In the genomic region with DNA sequence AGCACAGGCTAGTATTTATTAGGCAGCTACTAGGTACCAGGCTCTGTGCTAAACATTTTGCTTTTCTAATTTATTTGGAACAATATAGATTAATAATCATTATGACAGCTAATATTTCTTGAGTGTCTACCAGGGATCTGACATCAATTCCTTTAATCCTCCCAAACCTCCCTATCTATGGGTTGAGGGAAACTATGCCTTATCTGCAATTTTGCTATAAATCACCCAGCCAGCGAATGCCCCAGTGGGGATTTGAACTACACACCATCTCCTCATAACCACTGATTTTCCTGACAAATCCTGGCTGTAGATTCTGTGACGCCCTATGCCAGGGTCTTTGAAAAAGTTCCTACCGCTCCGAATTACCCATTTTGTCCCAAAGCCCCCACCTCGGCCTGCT, we compare ENCODE assay signal across 16 cellular contexts. TPM values are rescaled to one million over a fixed set of nuclear protein-coding genes. Genes with fewer than 3 reads are reported as not detected.
DNase-seq lines count a peak whose midpoint lies in the region; ATAC-seq, FAIRE-seq and TF ChIP-seq lines count a peak whose summit lies in the region.
"Had no signal": no experiment of that assay in that cellular context is flagged by ENCODE, and none has a peak within 500 bp of the region (broad histone marks: within the 10 kb centered on the region; RNA-seq: fewer than 3 reads in every experiment).

No MANE protein-coding gene starts in this region.

- FAIRE-seq in HTR-8/SVneo (lab: Jason Lieb, UNC), result no peak
- FAIRE-seq: astrocyte had no signal

- intact Hi-C loops in heart right ventricle (cut with DNase I) (loop anchor here in 3 of 10 donors (5.0 kb wide), 2 partner anchors 34 to 74 kb away; no protein-coding TSS in a partner anchor), Right ventricle myocardium inferior (cut with DNase I) (no loop called here), prostate gland (cut with DNase I) (no loop called here), uterus (cut with DNase I; ENCODE audit: low total_unique reads) (no loop called here)

- H3K27ac ChIP-seq in heart right ventricle, result peak overlapping the region in 8 of 10 donors; percentile 45 to 86 (median 82)
- peak overlapping the region; percentile 80 to 85 (median 84) for H3K27ac ChIP-seq in gastroesophageal sphincter
- H3K27ac ChIP-seq in prostate gland, result peak overlapping the region; percentile 68
- peak overlapping the region; percentile 83 to 84 for H3K27ac ChIP-seq in uterus
- H3K27ac ChIP-seq: SJSA1 had no signal

- no peak for TF ChIP-seq EP300 in gastroesophageal sphincter (IDR thresholded peaks at IDR 0.05)

- H3K9me3 ChIP-seq in heart right ventricle, result no peaks in the 10 kb centered on the region
- H3K9me3 ChIP-seq in gastroesophageal sphincter, result no peaks in the 10 kb centered on the region
- H3K9me3 ChIP-seq in prostate gland, result no peaks in the 10 kb centered on the region
- no peaks in the 10 kb centered on the region for H3K9me3 ChIP-seq in uterus
- H3K9me3 ChIP-seq: SJSA1, upper lobe of left lung had no signal

- WGBS in heart right ventricle, 2 donors, result 92 to 93% methylated on average over 5 of the region's 5 CpGs
- 90 to 100% methylated on average over 1 to 5 of the region's 5 CpGs for WGBS in gastroesophageal sphincter (ENCODE audit: low coverage in 1 of 2), 2 donors
- WGBS in prostate gland, result 91% methylated on average over 5 of the region's 5 CpGs

- DNase-seq in heart right ventricle (no peak), Right ventricle myocardium inferior (ENCODE audit: missing footprints) (no peak), prostate gland (ENCODE audit: low spot score) (no peak), uterus (no peak), SIG-M5 treated with dmso at 0.1 percent for 504 hours (lab: John Stamatoyannopoulos, UW; ENCODE audit: unreplicated experiment) (no peak), HTR-8/SVneo (ENCODE audit: insufficient read length, low spot score) (no peak)
- DNase-seq: activated CD4-positive, alpha-beta T cell treated with anti-CD3 and anti-CD28 coated beads for 1 hour; activated gamma-delta T cell; NCI-H524 treated with DMSO at 0.1 percent for 48 hours; stimulated activated CD4-positive, alpha-beta T cell treated with anti-CD3 and anti-CD28 coated beads, Interleukin-4, amount 100 ng/mL, for 24 hours; T-helper 9 cell had no signal

- H3K27me3 ChIP-seq in heart right ventricle, result no peaks in the 10 kb centered on the region
- H3K27me3 ChIP-seq in gastroesophageal sphincter, result no peaks in the 10 kb centered on the region
- H3K27me3 ChIP-seq in prostate gland (replicated peaks; ENCODE audit: insufficient read depth), result no peaks in the 10 kb centered on the region
- H3K27me3 ChIP-seq in uterus, result no peaks in the 10 kb centered on the region
- H3K27me3 ChIP-seq: SJSA1, upper lobe of left lung had no signal

- TF ChIP-seq POLR2A in gastroesophageal sphincter (IDR thresholded peaks at IDR 0.05) (no peak), prostate gland (IDR thresholded peaks at IDR 0.05) (no peak), uterus (IDR thresholded peaks at IDR 0.05) (no peak)

- ATAC-seq in heart right ventricle (no peak), Right ventricle myocardium inferior (no peak), gastroesophageal sphincter (no peak), GM18868 (IDR thresholded peaks at IDR 0.05; ENCODE audit: unreplicated experiment) (no peak)

- H3K4me1 ChIP-seq in heart right ventricle (peaks cover 8 to 49% (median 28%) of the 10 kb centered on the region in 9 donors), gastroesophageal sphincter (peaks cover 2 to 48% (median 13%) of the 10 kb centered on the region in 3 donors), prostate gland (replicated peaks) (no peaks in the 10 kb centered on the region), uterus (peaks cover 0 to 24% of the 10 kb centered on the region in 2 donors)

- TF ChIP-seq CTCF in heart right ventricle (IDR thresholded peaks at IDR 0.05), result no peak
- no peak for TF ChIP-seq CTCF in gastroesophageal sphincter (IDR thresholded peaks at IDR 0.05)
- TF ChIP-seq CTCF in prostate gland (IDR thresholded peaks at IDR 0.05), result no peak
- TF ChIP-seq CTCF in uterus (IDR thresholded peaks at IDR 0.05), result no peak

- H3K4me3 ChIP-seq in heart right ventricle, result no peak overlapping the region
- H3K4me3 ChIP-seq in gastroesophageal sphincter, result no peak overlapping the region
- H3K4me3 ChIP-seq in prostate gland, result no peak overlapping the region
- no peak overlapping the region for H3K4me3 ChIP-seq in uterus
- H3K4me3 ChIP-seq: SJSA1, upper lobe of left lung had no signal

- H3K36me3 ChIP-seq in heart right ventricle (no peaks in the 10 kb centered on the region), gastroesophageal sphincter (no peaks in the 10 kb centered on the region), prostate gland (no peaks in the 10 kb centered on the region), uterus (no peaks in the 10 kb centered on the region)
- H3K36me3 ChIP-seq: SJSA1, upper lobe of left lung had no signal

RNA-seq across cellular contexts. Expression of gene PLEKHG3, which starts 21.4 kb away (rescaled TPM):
- total RNA-seq in heart right ventricle, result 10 to 100 TPM; 11.2 to 25.5 (median 16.2) TPM
- polyA plus RNA-seq in heart right ventricle, result 1 to 10 TPM; 5.0 to 9.4 TPM
- 19.6 TPM for total RNA-seq in Right ventricle myocardium inferior
- 10 to 100 TPM; 44.2 to 79.4 (median 57.7) TPM for total RNA-seq in gastroesophageal sphincter
- 10 to 100 TPM; 57.8 to 69.7 TPM for total RNA-seq in prostate gland
- 100 to 1,000 TPM in 1 of 4 donors, 10 to 100 TPM in 3; 40.5 to 178 (median 59.7) TPM for total RNA-seq in uterus
